In the genomic region with DNA sequence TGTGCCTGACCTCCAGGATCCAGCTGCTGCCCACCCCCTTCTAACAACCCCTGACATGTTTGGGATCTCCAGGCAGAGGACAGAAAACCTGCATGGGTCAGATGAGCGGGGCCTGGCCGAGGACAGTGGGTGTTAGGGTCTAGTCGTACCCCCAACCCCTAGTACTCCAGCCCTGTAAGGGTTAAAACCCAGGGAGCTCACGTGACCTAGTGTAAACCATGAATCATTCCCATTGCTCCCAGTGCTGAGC, we compare ENCODE assay signal across 1 cellular context.
TF ChIP-seq lines count a peak whose summit lies in the region.

No MANE protein-coding gene starts in this region.

TF ChIP-seq in GM23338, 12 proteins besides CTCF, POLR2A, EP300 and RAD21 (continued from another document):
- no peak for TF ChIP-seq ZNF462 (CRISPR knock-in tag; IDR thresholded peaks at IDR 0.05)
TF ChIP-seq in GM23338: peak in this region for 0.
